ENCODE assay signal across 19 cellular contexts in the genomic region with DNA sequence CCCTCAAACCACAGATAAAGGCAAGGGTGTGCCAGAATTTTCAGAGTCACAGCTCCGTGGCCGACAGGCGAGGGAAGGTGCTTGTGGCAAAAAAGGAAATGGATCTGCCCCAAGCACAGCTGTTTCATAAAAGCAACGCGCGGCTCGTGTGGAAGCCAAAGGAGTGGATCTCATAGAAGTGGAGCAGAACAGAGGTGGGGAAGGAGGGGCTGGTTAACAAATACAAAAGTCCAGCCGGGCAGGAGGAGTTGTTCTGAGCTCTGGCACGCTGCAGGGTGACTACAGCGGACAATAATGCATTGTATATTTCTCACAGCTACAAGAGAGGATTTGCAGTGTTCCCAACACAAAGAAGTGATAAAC.
DNase-seq lines count a peak whose midpoint lies in the region; ATAC-seq and TF ChIP-seq lines count a peak whose summit lies in the region.
"Had no signal": no experiment of that assay in that cellular context is flagged by ENCODE, and none has a peak within 500 bp of the region (broad histone marks: within the 10 kb centered on the region; RNA-seq: fewer than 3 reads in every experiment).

No MANE protein-coding gene starts in this region.

- H3K4me1 Mint-ChIP-seq in T-helper 17 cell, result peaks cover 2% of the 10 kb centered on the region
- no peaks in the 10 kb centered on the region for H3K4me1 Mint-ChIP-seq in activated CD8-positive, alpha-beta memory T cell treated with anti-CD3 and anti-CD28 coated beads, Interleukin-2, amount 10 ng/mL, durations not matched to agents 7 days and 5 days
- no peaks in the 10 kb centered on the region for H3K4me1 Mint-ChIP-seq in osteocyte (ENCODE audit: unreplicated experiment)
- H3K4me1 Mint-ChIP-seq: B cell, WTC11 had no signal

- no peak overlapping the region for H3K27ac Mint-ChIP-seq in T-helper 17 cell
- no peak overlapping the region for H3K27ac Mint-ChIP-seq in activated CD8-positive, alpha-beta memory T cell treated with anti-CD3 and anti-CD28 coated beads, Interleukin-2, amount 10 ng/mL, durations not matched to agents 7 days and 5 days
- H3K27ac Mint-ChIP-seq in osteocyte (ENCODE audit: unreplicated experiment), result no peak overlapping the region
- H3K27ac Mint-ChIP-seq: activated naive CD4-positive, alpha-beta T cell treated with anti-CD3 and anti-CD28 coated beads, Interleukin-2, amount 50 U/mL, for 24 hours; B cell; natural killer cell treated with Interleukin-12 subunit alpha and Interleukin-12 subunit beta and Interleukin-15 and Interleukin-18, amount 100 ng/mL, for 72 hours; stimulated activated naive CD8-positive, alpha-beta T cell treated with anti-CD3 and anti-CD28 coated beads, Interleukin-15, amount 100 ng/mL, for 72 hours; WTC11 had no signal

- ATAC-seq in left lung, result peak; percentile 37
- ATAC-seq in T-helper 17 cell, result no peak
- no peak for ATAC-seq in GM18867 (IDR thresholded peaks at IDR 0.05; ENCODE audit: unreplicated experiment)
- ATAC-seq in activated CD8-positive, alpha-beta memory T cell treated with anti-CD3 and anti-CD28 coated beads, Interleukin-2, amount 10 ng/mL, durations not matched to agents 7 days and 5 days, result no peak
- ATAC-seq: left lobe of liver; stimulated activated naive CD8-positive, alpha-beta T cell treated with anti-CD3 and anti-CD28 coated beads, Interleukin-15, amount 100 ng/mL, for 72 hours; WTC11 had no signal

- intact Hi-C loops in left lung (cut with DNase I) (no loop called here), spleen (cut with DNase I; ENCODE audit: low total_unique reads) (no loop called here)

- H3K36me3 ChIP-seq in left lung, result no peaks in the 10 kb centered on the region
- H3K36me3 ChIP-seq in spleen, result no peaks in the 10 kb centered on the region
- H3K36me3 ChIP-seq: heart left ventricle had no signal

- DNase-seq in ELR (ENCODE audit: low read depth), result peak; percentile 9
- peak; percentile 19 to 21 for DNase-seq in cardiac fibroblast (ENCODE audit: low read depth in 2 of 2)
- no peak for DNase-seq in left lung
- peak; percentile 41 for DNase-seq in spleen
- no peak for DNase-seq in T-helper 17 cell
- DNase-seq in activated CD8-positive, alpha-beta memory T cell treated with anti-CD3 and anti-CD28 coated beads, Interleukin-2, amount 10 ng/mL, durations not matched to agents 7 days and 5 days, result no peak
- no peak for DNase-seq in osteocyte (ENCODE audit: extremely low spot score, unreplicated experiment)
- DNase-seq: activated CD8-positive, alpha-beta memory T cell treated with anti-CD3 and anti-CD28 coated beads, Interleukin-2, amount 50 U/mL, for 48 hours; DMS53; heart left ventricle; NCI-H446; stimulated activated naive CD8-positive, alpha-beta T cell treated with anti-CD3 and anti-CD28 coated beads, Interleukin-15, amount 100 ng/mL, for 72 hours had no signal

- H3K9me3 ChIP-seq in left lung, result no peaks in the 10 kb centered on the region
- no peaks in the 10 kb centered on the region for H3K9me3 ChIP-seq in spleen
- H3K9me3 ChIP-seq in T-helper 17 cell (ENCODE audit: control insufficient read depth, low read length, poor library complexity, severe bottlenecking), result no peaks in the 10 kb centered on the region
- H3K9me3 ChIP-seq: heart left ventricle had no signal

- WGBS in spleen, 5 donors, result 34 to 44% (median 38%) methylated on average over 10 of the region's 10 CpGs

- H3K27me3 ChIP-seq in left lung, result no peaks in the 10 kb centered on the region
- peaks cover 0 to 4% (median 0%) of the 10 kb centered on the region in 7 donors for H3K27me3 ChIP-seq in spleen (replicated peaks in 1 of 7)
- H3K27me3 ChIP-seq: heart left ventricle had no signal

- no peaks in the 10 kb centered on the region for H3K9me3 Mint-ChIP-seq in activated CD8-positive, alpha-beta memory T cell treated with anti-CD3 and anti-CD28 coated beads, Interleukin-2, amount 10 ng/mL, durations not matched to agents 7 days and 5 days (ENCODE audit: low read depth)
- H3K9me3 Mint-ChIP-seq in osteocyte (ENCODE audit: unreplicated experiment), result no peaks in the 10 kb centered on the region
- H3K9me3 Mint-ChIP-seq: activated naive CD4-positive, alpha-beta T cell treated with anti-CD3 and anti-CD28 coated beads, Interleukin-2, amount 50 U/mL, for 24 hours; natural killer cell treated with Interleukin-12 subunit alpha and Interleukin-12 subunit beta and Interleukin-15 and Interleukin-18, amount 100 ng/mL, for 72 hours; stimulated activated naive CD8-positive, alpha-beta T cell treated with anti-CD3 and anti-CD28 coated beads, Interleukin-15, amount 100 ng/mL, for 72 hours; WTC11 had no signal

- H3K4me3 Mint-ChIP-seq in T-helper 17 cell (no peak overlapping the region), osteocyte (ENCODE audit: unreplicated experiment) (no peak overlapping the region)
- H3K4me3 Mint-ChIP-seq in activated CD8-positive, alpha-beta memory T cell treated with anti-CD3 and anti-CD28 coated beads, Interleukin-2, amount 10 ng/mL, durations not matched to agents 7 days and 5 days, result no peak overlapping the region
- H3K4me3 Mint-ChIP-seq: activated naive CD4-positive, alpha-beta T cell treated with anti-CD3 and anti-CD28 coated beads, Interleukin-2, amount 50 U/mL, for 24 hours; B cell; natural killer cell treated with Interleukin-12 subunit alpha and Interleukin-12 subunit beta and Interleukin-15 and Interleukin-18, amount 100 ng/mL, for 72 hours; stimulated activated naive CD8-positive, alpha-beta T cell treated with anti-CD3 and anti-CD28 coated beads, Interleukin-15, amount 100 ng/mL, for 72 hours; WTC11 had no signal

- H3K4me1 ChIP-seq in left lung (no peaks in the 10 kb centered on the region), spleen (no peaks in the 10 kb centered on the region)
- H3K4me1 ChIP-seq: heart left ventricle had no signal

- CTCF ChIA-PET in activated CD8-positive, alpha-beta memory T cell treated with anti-CD3 and anti-CD28 coated beads, Interleukin-2, amount 10 ng/mL, durations not matched to agents 7 days and 5 days (lab: Charles Lee), result no interaction called here

- peaks cover 5% of the 10 kb centered on the region for H3K27me3 Mint-ChIP-seq in T-helper 17 cell
- H3K27me3 Mint-ChIP-seq in activated CD8-positive, alpha-beta memory T cell treated with anti-CD3 and anti-CD28 coated beads, Interleukin-2, amount 10 ng/mL, durations not matched to agents 7 days and 5 days, result no peaks in the 10 kb centered on the region
- H3K27me3 Mint-ChIP-seq in osteocyte (ENCODE audit: unreplicated experiment), result peaks cover 47% of the 10 kb centered on the region
- H3K27me3 Mint-ChIP-seq: activated naive CD4-positive, alpha-beta T cell treated with anti-CD3 and anti-CD28 coated beads, Interleukin-2, amount 50 U/mL, for 24 hours; B cell; natural killer cell treated with Interleukin-12 subunit alpha and Interleukin-12 subunit beta and Interleukin-15 and Interleukin-18, amount 100 ng/mL, for 72 hours; stimulated activated naive CD8-positive, alpha-beta T cell treated with anti-CD3 and anti-CD28 coated beads, Interleukin-15, amount 100 ng/mL, for 72 hours had no signal

- no peak for TF ChIP-seq POLR2A in spleen (IDR thresholded peaks at IDR 0.05)

- H3K4me3 ChIP-seq in cardiac fibroblast (replicated peaks in 1 of 2; ENCODE audit: low read depth in 2 of 2, low read length in 2 of 2) (no peak overlapping the region), left lung (no peak overlapping the region), spleen (no peak overlapping the region)
- H3K4me3 ChIP-seq: heart left ventricle, skin epidermis had no signal

- H3K27ac ChIP-seq in left lung, result no peak overlapping the region
- no peak overlapping the region for H3K27ac ChIP-seq in spleen
- H3K27ac ChIP-seq: heart left ventricle, skin epidermis had no signal

- TF ChIP-seq CTCF in cardiac fibroblast (IDR thresholded peaks at IDR 0.05; ENCODE audit: low read depth, low read length) (no peak), left lung (IDR thresholded peaks at IDR 0.05) (no peak), spleen (IDR thresholded peaks at IDR 0.05 in 8 of 11, conservative IDR thresholded peaks at IDR 0.05 in 3 of 11) (no peak), osteocyte (IDR thresholded peaks at IDR 0.05) (no peak)

- H3K36me3 Mint-ChIP-seq in T-helper 17 cell (ENCODE audit: low read depth) (no peaks in the 10 kb centered on the region), osteocyte (ENCODE audit: unreplicated experiment) (peaks cover 2% of the 10 kb centered on the region)
- H3K36me3 Mint-ChIP-seq in activated CD8-positive, alpha-beta memory T cell treated with anti-CD3 and anti-CD28 coated beads, Interleukin-2, amount 10 ng/mL, durations not matched to agents 7 days and 5 days, result no peaks in the 10 kb centered on the region
- H3K36me3 Mint-ChIP-seq: natural killer cell treated with Interleukin-12 subunit alpha and Interleukin-12 subunit beta and Interleukin-15 and Interleukin-18, amount 100 ng/mL, for 72 hours; WTC11 had no signal

Comparison
In these comparisons a context has a peak if more than half of its experiments do, and no peak if none do; other contexts are left out.
1. DNase-seq: peak in ELR (single experiment), cardiac fibroblast (2 of 2) and spleen (single experiment); none in left lung (0 of 2), T-helper 17 cell (0 of 3), activated CD8-positive, alpha-beta memory T cell treated with anti-CD3 and anti-CD28 coated beads, Interleukin-2, amount 10 ng/mL, durations not matched to agents 7 days and 5 days (single experiment) and osteocyte (single experiment).